Comparison of ENCODE assay signal across 12 cellular contexts in genomic region chr14:68495101-68495637, GRCh38.
A peak's percentile ranks its signal among the peaks of the same experiment; 100 is the strongest.
DNase-seq lines count a peak whose midpoint lies in the region; ATAC-seq and TF ChIP-seq lines count a peak whose summit lies in the region.
"Had no signal": no experiment of that assay in that cellular context is flagged by ENCODE, and none has a peak within 500 bp of the region (broad histone marks: within the 10 kb centered on the region; RNA-seq: fewer than 3 reads in every experiment).

No MANE protein-coding gene starts in this region.

- peaks cover 2% of the 10 kb centered on the region for H3K36me3 Mint-ChIP-seq in T-helper 17 cell (ENCODE audit: low read depth)
- no peaks in the 10 kb centered on the region for H3K36me3 Mint-ChIP-seq in nephron (ENCODE audit: low read depth)

- H3K27me3 Mint-ChIP-seq in T-helper 17 cell: no peaks in the 10 kb centered on the region
- peaks cover 4% of the 10 kb centered on the region for H3K27me3 Mint-ChIP-seq in nephron (ENCODE audit: low read depth)

- no peaks in the 10 kb centered on the region for H3K9me3 ChIP-seq in T-helper 17 cell (ENCODE audit: control insufficient read depth, low read length, poor library complexity, severe bottlenecking)

- H3K27ac Mint-ChIP-seq in T-helper 17 cell (peak overlapping the region; percentile 41), nephron (peak overlapping the region; percentile 64 to 97 (median 93))

- no peak for DNase-seq in T-helper 17 cell
- no peak for DNase-seq in NCI-H2196 (lab: John Stamatoyannopoulos, UW; ENCODE audit: unreplicated experiment)
- DNase-seq in activated CD4-positive, alpha-beta T cell treated with anti-CD3 and anti-CD28 coated beads, Interleukin-2, amount 50 U/mL, for 4 hours: no peak
- DNase-seq in COLO668 (lab: John Stamatoyannopoulos, UW; ENCODE audit: unreplicated experiment): no peak
- DNase-seq in germinal center (ENCODE audit: low spot score): no peak
- DNase-seq: DMS53, hypothalamus, NCI-H146, nucleus accumbens had no signal

- no peak for TF ChIP-seq CTCF in nephron (IDR thresholded peaks at IDR 0.05; ENCODE audit: unreplicated experiment in 3 of 3)

- H3K9me3 Mint-ChIP-seq in nephron: no peaks in the 10 kb centered on the region

- H3K4me3 Mint-ChIP-seq in T-helper 17 cell (no peak overlapping the region), nephron (no peak overlapping the region)

- ATAC-seq in GM18498 (IDR thresholded peaks at IDR 0.05; ENCODE audit: unreplicated experiment) (peak; percentile 34), HG02642 (IDR thresholded peaks at IDR 0.05; ENCODE audit: poor library complexity, unreplicated experiment) (peak; percentile 28), T-helper 17 cell (peak; percentile 55)

- H3K4me1 Mint-ChIP-seq in T-helper 17 cell (peaks cover 20% of the 10 kb centered on the region), nephron (peaks cover 77% of the 10 kb centered on the region)
